8 cellular contexts compared by ENCODE assay signal in the genomic region with DNA sequence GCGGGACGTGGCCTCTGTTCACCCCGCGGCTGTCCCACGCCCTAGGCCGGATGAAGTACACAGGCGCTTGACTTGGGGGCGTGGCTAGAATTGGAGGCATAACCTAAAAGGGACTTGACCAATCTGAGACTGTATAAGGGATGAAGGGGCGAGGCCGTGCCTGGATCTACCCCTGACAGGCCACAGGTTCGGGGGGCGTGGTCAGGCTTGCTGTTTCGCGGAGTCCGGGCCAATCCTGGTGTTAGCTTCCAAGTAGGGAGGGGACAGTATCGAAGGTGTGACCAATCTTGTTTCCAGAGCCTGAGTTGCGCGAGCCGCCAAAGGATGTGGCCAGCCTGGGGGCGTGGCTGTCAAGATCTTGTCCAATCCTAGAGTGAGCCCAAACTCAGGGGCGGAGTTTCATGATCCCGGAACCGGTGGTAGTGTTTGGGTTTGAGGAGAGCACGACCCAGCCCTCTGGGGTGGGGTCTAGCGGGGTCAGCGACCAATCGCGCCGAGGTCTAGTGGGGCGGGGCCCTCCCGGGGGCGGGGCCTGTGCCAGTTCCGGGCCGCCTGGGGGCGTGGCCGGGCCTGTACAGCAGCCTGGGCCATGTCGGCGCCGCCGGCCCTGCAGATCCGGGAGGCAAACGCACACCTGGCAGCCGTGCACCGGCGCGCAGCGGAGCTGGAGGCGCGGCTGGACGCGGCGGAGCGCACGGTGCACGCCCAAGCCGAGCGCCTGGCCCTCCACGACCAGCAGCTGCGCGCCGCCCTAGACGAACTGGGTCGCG. TPM values are rescaled to one million over a fixed set of nuclear protein-coding genes. Genes with fewer than 3 reads are reported as not detected.
DNase-seq lines count a peak whose midpoint lies in the region; TF ChIP-seq lines count a peak whose summit lies in the region.

A gene with protein sequence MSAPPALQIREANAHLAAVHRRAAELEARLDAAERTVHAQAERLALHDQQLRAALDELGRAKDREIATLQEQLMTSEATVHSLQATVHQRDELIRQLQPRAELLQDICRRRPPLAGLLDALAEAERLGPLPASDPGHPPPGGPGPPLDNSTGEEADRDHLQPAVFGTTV (plus strand): TSS at position 571 of the 770 bp plus-strand sequence. CDS start 19 bp downstream, at position 590.

- H3K27ac Mint-ChIP-seq in HFFc6 = peak within 1 kb of the TSS; percentile 99

- no peaks in the 10 kb centered on the region for H3K9me3 ChIP-seq in neutrophil

- peak; percentile 100 for DNase-seq in GM04504 (ENCODE audit: low read depth)
- peak; percentile 100 for DNase-seq in HFFc6
- DNase-seq in NAMALWA (ENCODE audit: low spot score) = peak; percentile 100
- DNase-seq in SK-MEL-5 (ENCODE audit: low read depth, low spot score) = peak; percentile 99
- peak; percentile 100 for DNase-seq in activated naive CD4-positive, alpha-beta T cell treated with anti-CD3 and anti-CD28 coated beads, Interleukin-2, amount 50 U/mL, for 16 hours
- DNase-seq in germinal center (ENCODE audit: low spot score) = peak; percentile 98
- peak; percentile 97 to 100 (median 100) for DNase-seq in substantia nigra (lab: John Stamatoyannopoulos, UW)

- H3K4me3 Mint-ChIP-seq in HFFc6 = peak within 1 kb of the TSS; percentile 96

- peaks cover 7% of the 10 kb centered on the region for H3K27me3 Mint-ChIP-seq in HFFc6 (ENCODE audit: insufficient read depth)

- H3K9me3 Mint-ChIP-seq in HFFc6 = no peaks in the 10 kb centered on the region

- TF ChIP-seq CTCF in HFFc6 (IDR thresholded peaks at IDR 0.05) (no peak), neutrophil (IDR thresholded peaks at IDR 0.05) (no peak)

- in situ Hi-C loops in SK-MEL-5 (cut with HindIII; ENCODE audit: low pct_unique_long_range_greater_than_20kb, low sequenced_read_pairs) = no loop called here

- H3K4me1 Mint-ChIP-seq in HFFc6 (ENCODE audit: low read depth) = peaks cover 12% of the 10 kb centered on the region

- H3K36me3 Mint-ChIP-seq in HFFc6 (ENCODE audit: low read depth) = peaks cover 16% of the 10 kb centered on the region

- peaks cover 12% of the 10 kb centered on the region for H3K36me3 ChIP-seq in neutrophil

- peak within 1 kb of the TSS; percentile 83 to 98 for H3K4me3 ChIP-seq in neutrophil (ENCODE audit: low read depth in 1 of 2, low read length in 1 of 2)

- no peaks in the 10 kb centered on the region for H3K27me3 ChIP-seq in neutrophil

- H3K27ac ChIP-seq in neutrophil (peak within 1 kb of the TSS; percentile 90), substantia nigra (ENCODE audit: low read depth, low read length, poor library complexity, severe bottlenecking) (peak within 1 kb of the TSS; percentile 83)

- H3K4me1 ChIP-seq in neutrophil (ENCODE audit: control insufficient read depth in 1 of 2, insufficient read depth in 1 of 2, low read depth in 1 of 2, low read length in 1 of 2) = peaks cover 27 to 37% of the 10 kb centered on the region in 2 experiments

RNA-seq across cellular contexts. Expression of the gene that starts here (rescaled TPM):
- total RNA-seq in HFFc6 (2021; fragmentation: NEBNext Ultra II Directional; extraction: Animal tissue kit (Norgen Biotek cat#: 25700)) = 1 to 10 TPM; 1.8 to 2.4 (median 1.9) TPM
- 6.0 and 6.6 TPM in 2 replicates for total RNA-seq in SK-MEL-5 (2014; rRNA removed; shearing (Covaris generic))
- 6.7 and 8.9 TPM in 2 replicates for polyA plus RNA-seq in SK-MEL-5 (2015; cell fraction: cytosol; rRNA removed)
- 14.0 and 20.4 TPM in 2 replicates for polyA plus RNA-seq in SK-MEL-5 (2015; cell fraction: nucleus; rRNA removed)

Comparison
In these comparisons a context has a peak if more than half of its experiments do, and no peak if none do; other contexts are left out.
1. Peak in every context shown above with its lines: DNase-seq, H3K4me3 ChIP-seq and H3K27ac ChIP-seq.